In the genomic region with DNA sequence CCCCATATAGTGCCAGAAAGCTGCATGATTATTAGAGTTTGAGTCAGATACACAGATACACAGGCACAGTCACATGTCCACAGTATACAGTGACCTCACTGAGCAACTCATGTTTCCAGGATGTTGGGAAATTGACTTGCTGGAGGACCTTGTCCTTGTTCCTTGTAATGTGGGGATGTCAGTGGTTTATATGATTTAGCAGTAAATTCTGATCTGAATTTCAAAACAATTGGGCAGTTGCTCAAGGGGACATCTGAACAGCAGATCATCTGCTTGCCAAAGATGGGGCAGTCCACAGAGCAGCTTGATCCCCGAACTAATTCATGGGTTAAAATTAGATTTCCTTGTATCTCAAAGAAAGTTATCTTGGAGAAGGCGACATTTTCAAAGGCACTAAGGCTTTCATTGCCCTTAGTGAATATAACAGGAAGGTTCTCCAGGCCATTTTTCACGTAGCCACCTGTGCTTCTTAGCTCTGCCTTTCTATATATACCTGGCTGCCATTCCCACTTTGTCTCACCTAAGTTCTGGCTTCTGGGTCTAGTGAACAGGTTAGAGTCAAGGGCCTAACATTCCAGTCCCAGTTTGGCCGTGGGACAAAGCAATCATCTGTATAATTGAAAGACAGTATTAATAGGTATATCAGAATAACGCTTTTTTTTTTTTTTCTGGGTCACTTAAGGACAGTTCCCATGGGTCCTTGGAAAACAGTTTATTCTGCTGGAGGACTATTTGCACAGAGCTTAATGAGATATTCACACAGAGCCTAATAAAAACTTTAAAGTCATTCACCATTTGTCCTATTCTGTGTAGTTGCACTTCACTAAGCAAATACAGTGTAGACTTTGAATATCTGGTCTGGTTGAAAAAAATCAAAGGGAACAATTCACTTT, we compare ENCODE assay signal across 9 cellular contexts.
DNase-seq lines count a peak whose midpoint lies in the region; ATAC-seq, FAIRE-seq and TF ChIP-seq lines count a peak whose summit lies in the region.
"Had no signal": no experiment of that assay in that cellular context is flagged by ENCODE, and none has a peak within 500 bp of the region (broad histone marks: within the 10 kb centered on the region; RNA-seq: fewer than 3 reads in every experiment).

No MANE protein-coding gene starts in this region.

- H3K36me3 Mint-ChIP-seq in progenitor cell of endocrine pancreas (ENCODE audit: insufficient read depth) = peaks cover 1% of the 10 kb centered on the region

- H2AK9ac ChIP-seq in IMR-90 (replicated peaks; ENCODE audit: low read depth, low read length, poor library complexity) = no peak overlapping the region

- intact Hi-C loops in IMR-90 (cut with micrococcal nuclease) (loop anchor here (2.0 kb wide), 1 partner anchor 64 kb away; a partner anchor contains a TSS), K562 (cut with micrococcal nuclease) (no loop called here), HepG2 (cut with micrococcal nuclease; ENCODE audit: unreplicated experiment) (loop anchor here (2.0 kb wide), 1 partner anchor 64 kb away; a partner anchor contains a TSS)

- H4K8ac ChIP-seq in IMR-90 (ENCODE audit: low read depth in 2 of 2, low read length in 2 of 2) = peak overlapping the region; percentile 30 to 58

- POLR2A ChIA-PET in IMR-90 (lab: Charles Lee; ENCODE audit: unreplicated experiment) (interaction anchor here (0.6 to 1.5 kb wide), 4 partner anchors 60 to 315 kb away, joined by 3 to 5 read pairs (median 4); no protein-coding TSS in a partner anchor), K562 (lab: Yijun Ruan, JAX) (interaction anchor here (1.3 kb wide), 1 partner anchor 15 kb away, joined by 4 read pairs; no protein-coding TSS in a partner anchor), HepG2 (lab: Yijun Ruan, JAX) (interaction anchor here (1.1 to 2.8 kb wide), 7 partner anchors 13 to 329 kb away, joined by 3 to 28 read pairs (median 4); a partner anchor contains a TSS)

- FAIRE-seq in K562 (lab: Jason Lieb, UNC) (no peak), HepG2 (lab: Jason Lieb, UNC) (peak; percentile 60)

- peak overlapping the region; percentile 88 for H4K91ac ChIP-seq in IMR-90 (ENCODE audit: insufficient read depth, low read depth, low read length)

- TF ChIP-seq POLR2A in IMR-90 (IDR thresholded peaks at IDR 0.05; ENCODE audit: low read depth, low read length) (no peak), K562 (conservative IDR thresholded peaks at IDR 0.05) (no peak), HepG2 (IDR thresholded peaks at IDR 0.05; ENCODE audit: insufficient read depth in 1 of 2, low read depth in 2 of 2, low read length in 2 of 2) (no peak)

- H3K79me1 ChIP-seq in IMR-90 (ENCODE audit: low read depth in 1 of 2, low read length in 2 of 2) = no peaks in the 10 kb centered on the region

- H3K9me3 ChIP-seq in IMR-90 (ENCODE audit: control insufficient read depth, insufficient read depth, low read length) (no peaks in the 10 kb centered on the region), K562 (replicated peaks; ENCODE audit: control insufficient read depth, insufficient read depth, low read depth, low read length) (no peaks in the 10 kb centered on the region), HepG2 (ENCODE audit: low read length) (no peaks in the 10 kb centered on the region)

- peak overlapping the region; percentile 89 for H2AK5ac ChIP-seq in IMR-90 (ENCODE audit: low read depth, low read length)

- peak overlapping the region; percentile 77 for H2BK120ac ChIP-seq in IMR-90 (ENCODE audit: low read depth, low read length)

- H3K23ac ChIP-seq in IMR-90 (ENCODE audit: low read depth, low read length) = peak overlapping the region; percentile 85; the same call in 1 of the 2 replicates

- TF ChIP-seq RAD21 in IMR-90 (IDR thresholded peaks at IDR 0.05; ENCODE audit: low read length) (peak; percentile 2; the same call in 1 of the 2 replicates), K562 (CRISPR knock-in tag; conservative IDR thresholded peaks at IDR 0.05 in 1 of 2, IDR thresholded peaks at IDR 0.05 in 1 of 2) (no peak), HepG2 (CRISPR knock-in tag; IDR thresholded peaks at IDR 0.05) (no peak)

- peaks cover 13% of the 10 kb centered on the region for H3K9me1 ChIP-seq in IMR-90 (ENCODE audit: insufficient read depth, low read length)
- no peaks in the 10 kb centered on the region for H3K9me1 ChIP-seq in K562 (ENCODE audit: control insufficient read depth, insufficient read depth, low read length)

- peak overlapping the region; percentile 90 for H3K18ac ChIP-seq in IMR-90 (ENCODE audit: low read depth, low read length)

- H3K9me3 Mint-ChIP-seq in progenitor cell of endocrine pancreas (ENCODE audit: low read depth) = no peaks in the 10 kb centered on the region

- H3K27ac ChIP-seq in IMR-90 (ENCODE audit: insufficient read depth, low read length) = peak overlapping the region; percentile 88; the same call in 1 of the 2 replicates
- no peak overlapping the region for H3K27ac ChIP-seq in K562 (ENCODE audit: extremely low read depth, low read depth, low read length)
- peak overlapping the region; percentile 79 for H3K27ac ChIP-seq in HepG2 (ENCODE audit: extremely low read length, insufficient read depth, low read length)
- H3K27ac ChIP-seq: parathyroid adenoma had no signal

- H4K20me1 ChIP-seq in IMR-90 (ENCODE audit: insufficient read depth, low read length) = no peaks in the 10 kb centered on the region
- H4K20me1 ChIP-seq in K562 (replicated peaks; ENCODE audit: control insufficient read depth, insufficient read depth, low read length) = no peaks in the 10 kb centered on the region
- H4K20me1 ChIP-seq in HepG2 (ENCODE audit: insufficient read depth, low read length) = no peaks in the 10 kb centered on the region

- ATAC-seq in IMR-90 (ENCODE audit: low read depth) (peak; percentile 93), K562 (peak; percentile 39), HepG2 (peak; percentile 86), GM19023 (IDR thresholded peaks at IDR 0.05; ENCODE audit: unreplicated experiment) (no peak)

- no peak for TF ChIP-seq EP300 in K562 (IDR thresholded peaks at IDR 0.05; ENCODE audit: low read length)
- TF ChIP-seq EP300 in HepG2 (IDR thresholded peaks at IDR 0.05; ENCODE audit: low read depth in 2 of 2, low read length in 2 of 2) = peak; percentile 39 to 84
- TF ChIP-seq EP300 in HepG2 (CRISPR knock-in tag; IDR thresholded peaks at IDR 0.05; ENCODE audit: borderline replicate concordance) = no peak

- peak overlapping the region; percentile 95 for H2BK5ac ChIP-seq in IMR-90 (ENCODE audit: low read depth, low read length, poor library complexity, severe bottlenecking)

- no peak for TF ChIP-seq CTCF in IMR-90 (conservative IDR thresholded peaks at IDR 0.05; ENCODE audit: low read depth, low read length)
- TF ChIP-seq CTCF in K562 (IDR thresholded peaks at IDR 0.05 in 2 of 3, conservative IDR thresholded peaks at IDR 0.05 in 1 of 3; ENCODE audit: insufficient read depth in 2 of 3, low read depth in 1 of 3, low read length in 3 of 3) = no peak
- TF ChIP-seq CTCF in HepG2 (CRISPR knock-in tag; IDR thresholded peaks at IDR 0.05) = no peak
- TF ChIP-seq CTCF in progenitor cell of endocrine pancreas (IDR thresholded peaks at IDR 0.05; ENCODE audit: unreplicated experiment) = no peak

- in situ Hi-C loops in IMR-90 (cut with MboI; ENCODE audit: low sequenced_read_pairs) = no loop called here
- in situ Hi-C loops in K562 (cut with MboI) = no loop called here
- in situ Hi-C loops in HepG2 (cut with HindIII; ENCODE audit: extremely low pct_ligation_motif_present, low pct_unique_long_range_greater_than_20kb) = no loop called here

- peak; percentile 41 for DNase-seq in A172 (ENCODE audit: low spot score)
- peak; percentile 97 for DNase-seq in IMR-90
- DNase-seq in K562 (ENCODE audit: extremely low read depth in 1 of 4, low spot score in 3 of 4) = no peak
- DNase-seq in HepG2 (ENCODE audit: low spot score) = peak; percentile 97
- no peak for DNase-seq in SHP77 treated with DMSO at 0.1 percent for 48 hours (lab: John Stamatoyannopoulos, UW)
- no peak for DNase-seq in NCI-H187 treated with DMSO at 0.1 percent for 48 hours (lab: John Stamatoyannopoulos, UW)
- no peak for DNase-seq in progenitor cell of endocrine pancreas (ENCODE audit: low spot score, unreplicated experiment)

- dilution Hi-C loops in IMR-90 (cut with HindIII; ENCODE audit: low sequenced_read_pairs, unreplicated experiment) = no loop called here

- H3K36me3 ChIP-seq in IMR-90 (ENCODE audit: control insufficient read depth, insufficient read depth, low read length) = no peaks in the 10 kb centered on the region
- no peaks in the 10 kb centered on the region for H3K36me3 ChIP-seq in K562 (ENCODE audit: control insufficient read depth, insufficient read depth, low read length)
- no peaks in the 10 kb centered on the region for H3K36me3 ChIP-seq in HepG2 (replicated peaks in 1 of 2; ENCODE audit: control insufficient read depth in 1 of 2, insufficient read depth in 2 of 2, low read length in 2 of 2)

- peak overlapping the region; percentile 69 for H3K14ac ChIP-seq in IMR-90 (replicated peaks; ENCODE audit: low read depth, low read length)

- peak overlapping the region; percentile 89 for H4K5ac ChIP-seq in IMR-90 (ENCODE audit: low read depth, low read length)

- H3K4ac ChIP-seq in IMR-90 (ENCODE audit: low read depth, low read length) = peak overlapping the region; percentile 80

- peak overlapping the region; percentile 75; the same call in 2 of the 3 replicates for H2BK15ac ChIP-seq in IMR-90 (ENCODE audit: low read depth, low read length)

- H3K27ac Mint-ChIP-seq in progenitor cell of endocrine pancreas = no peak overlapping the region

- peaks cover 6% of the 10 kb centered on the region for H3K4me1 Mint-ChIP-seq in progenitor cell of endocrine pancreas (ENCODE audit: low read depth)

- 100% methylated on average over 1 of the region's 5 CpGs; no CpG with 5 or more reads in 1 of the 2 experiments for WGBS in IMR-90 (ENCODE audit: extremely low coverage in 2 of 2, insufficient read length in 1 of 2), 2 experiments
- WGBS in K562 (ENCODE audit: insufficient coverage, low coverage, missing lambda C conversion rate) = 31% methylated on average over 5 of the region's 5 CpGs
- WGBS in HepG2 (ENCODE audit: low lambda C conversion rate) = 31% methylated on average over 5 of the region's 5 CpGs

- no peaks in the 10 kb centered on the region for H3K27me3 Mint-ChIP-seq in progenitor cell of endocrine pancreas

- H3K4me3 ChIP-seq in IMR-90 (ENCODE audit: insufficient read depth, low read depth, low read length) = no peak overlapping the region
- no peak overlapping the region for H3K4me3 ChIP-seq in K562
- H3K4me3 ChIP-seq in HepG2 (replicated peaks in 1 of 3; ENCODE audit: insufficient read depth in 1 of 3, low read depth in 2 of 3, low read length in 3 of 3) = peak overlapping the region in 2 of 3 experiments; percentile 11 to 15; a peak in 3 of 6 replicates

- H3K27me3 ChIP-seq in IMR-90 (ENCODE audit: control insufficient read depth, insufficient read depth, low read length) (no peaks in the 10 kb centered on the region), K562 (ENCODE audit: control insufficient read depth in 2 of 2, insufficient read depth in 2 of 2, low read length in 2 of 2) (no peaks in the 10 kb centered on the region), HepG2 (ENCODE audit: control insufficient read depth in 1 of 2, insufficient read depth in 2 of 2, low read length in 2 of 2) (no peaks in the 10 kb centered on the region)

- peaks cover 20% of the 10 kb centered on the region for H3K4me1 ChIP-seq in IMR-90 (ENCODE audit: control insufficient read depth, insufficient read depth, low read length)
- no peaks in the 10 kb centered on the region for H3K4me1 ChIP-seq in K562 (replicated peaks in 1 of 2; ENCODE audit: control insufficient read depth in 2 of 2, insufficient read depth in 2 of 2, low read length in 2 of 2)
- peaks cover 37% of the 10 kb centered on the region for H3K4me1 ChIP-seq in HepG2 (ENCODE audit: insufficient read depth, low read length)
- H3K4me1 ChIP-seq: parathyroid adenoma had no signal

- H3K4me2 ChIP-seq in IMR-90 (ENCODE audit: low read depth, low read length) = peak overlapping the region; percentile 15; the same call in 1 of the 2 replicates
- H3K4me2 ChIP-seq in K562 (ENCODE audit: insufficient read depth, low read length) = no peak overlapping the region
- peak overlapping the region; percentile 60 for H3K4me2 ChIP-seq in HepG2 (ENCODE audit: low read depth, low read length)

- no TSS peak for BruUV-seq in IMR-90 (replicated peaks; lab: Mats Ljungman, UMichigan)
- BruUV-seq in K562 (replicated peaks; lab: Mats Ljungman, UMichigan) = no TSS peak
- BruUV-seq in HepG2 (replicated peaks; lab: Mats Ljungman, UMichigan) = TSS peak; percentile 51

- H3K79me2 ChIP-seq in K562 (ENCODE audit: control insufficient read depth, insufficient read depth, low read length) (no peaks in the 10 kb centered on the region), HepG2 (ENCODE audit: insufficient read depth, low read length) (no peaks in the 10 kb centered on the region)
- H3K79me2 ChIP-seq: parathyroid adenoma had no signal

- H2BK20ac ChIP-seq in IMR-90 (ENCODE audit: low read depth, low read length) = peak overlapping the region; percentile 92

- H2AFZ ChIP-seq in IMR-90 (replicated peaks; ENCODE audit: low read length, poor library complexity) = peak overlapping the region; percentile 25
- H2AFZ ChIP-seq in K562 (ENCODE audit: low read depth, low read length) = no peak overlapping the region
- H2AFZ ChIP-seq in HepG2 (ENCODE audit: low read length) = peak overlapping the region; percentile 73
- H2AFZ ChIP-seq: parathyroid adenoma had no signal

- no peak overlapping the region for H3K4me3 Mint-ChIP-seq in progenitor cell of endocrine pancreas (ENCODE audit: low read depth)

- no peak overlapping the region for H3K9ac ChIP-seq in IMR-90 (ENCODE audit: low read depth, low read length)
- H3K9ac ChIP-seq in K562 (ENCODE audit: insufficient read depth in 1 of 2, low read depth in 2 of 2, low read length in 2 of 2) = no peak overlapping the region
- peak overlapping the region; percentile 38 for H3K9ac ChIP-seq in HepG2 (ENCODE audit: insufficient read depth, low read depth, low read length)
- H3K9ac ChIP-seq: parathyroid adenoma had no signal

- CTCF ChIA-PET in IMR-90 (lab: Yijun Ruan, JAX) = no interaction called here
- CTCF ChIA-PET in K562 (lab: Yijun Ruan, JAX; ENCODE audit: low intra/inter-chr PET ratio) = no interaction called here
- CTCF ChIA-PET in HepG2 (lab: Yijun Ruan, JAX; ENCODE audit: low intra/inter-chr PET ratio, low total read pairs) = no interaction called here

- H3K56ac ChIP-seq in IMR-90 (ENCODE audit: extremely low read depth, insufficient read depth, low read length) = peak overlapping the region; percentile 13; the same call in 1 of the 2 replicates

Comparison
In these comparisons a context has a peak if more than half of its experiments do, and no peak if none do; other contexts are left out.
1. DNase-seq: peak in A172 (single experiment), IMR-90 (single experiment) and HepG2 (single experiment); none in K562 (0 of 4), SHP77 treated with DMSO at 0.1 percent for 48 hours (single experiment), NCI-H187 treated with DMSO at 0.1 percent for 48 hours (single experiment) and progenitor cell of endocrine pancreas (single experiment).
2. H3K4me3 ChIP-seq: peak in HepG2 (2 of 3); none in IMR-90 (single experiment) and K562 (single experiment).